ENCODE assay signal across 9 cellular contexts in the genomic region with DNA sequence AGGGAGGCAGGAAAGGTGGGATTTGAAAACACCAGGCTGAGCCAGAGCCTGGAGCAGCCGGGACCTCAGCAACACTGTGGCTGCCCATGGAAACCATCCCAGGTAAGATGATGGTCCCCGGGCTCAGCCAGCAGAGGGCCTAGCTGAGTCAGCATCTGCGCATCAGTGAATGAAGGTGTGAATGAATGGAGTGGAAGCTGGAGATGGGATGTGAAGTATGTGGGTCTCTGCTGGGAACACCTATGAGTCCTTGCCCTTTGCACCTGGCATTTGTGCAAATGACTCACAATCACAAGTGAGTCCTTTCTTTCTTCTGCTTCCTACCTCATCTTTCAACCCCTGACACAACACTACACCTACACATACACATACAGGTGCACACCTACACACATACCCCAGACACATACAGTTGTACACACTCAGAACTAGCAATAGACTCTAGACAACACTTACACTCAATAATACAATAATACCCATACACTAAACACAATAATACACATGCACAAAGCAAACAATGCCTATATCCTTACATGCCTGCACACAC.
A peak's percentile ranks its signal among the peaks of the same experiment; 100 is the strongest.
DNase-seq lines count a peak whose midpoint lies in the region; ATAC-seq and TF ChIP-seq lines count a peak whose summit lies in the region.
"Had no signal": no experiment of that assay in that cellular context is flagged by ENCODE, and none has a peak within 500 bp of the region (broad histone marks: within the 10 kb centered on the region; RNA-seq: fewer than 3 reads in every experiment).

No MANE protein-coding gene starts in this region.

- 33% methylated on average over 3 of the region's 3 CpGs for WGBS in mesenchymal stem cell

- H3K4me3 ChIP-seq in AG10803 (ENCODE audit: low read length): no peak overlapping the region
- no peak overlapping the region for H3K4me3 ChIP-seq in mesenchymal stem cell (ENCODE audit: insufficient read depth in 1 of 2, low read depth in 1 of 2, low read length in 2 of 2)
- H3K4me3 ChIP-seq: SK-N-MC had no signal

- DNase-seq in AG10803 (ENCODE audit: low read depth) (no peak), GM13976 (ENCODE audit: low spot score) (no peak), islet precursor cell (peak; percentile 77), midbrain (lab: John Stamatoyannopoulos, UW) (no peak), mesenchymal stem cell (no peak)

- H2BK12ac ChIP-seq in mesenchymal stem cell (ENCODE audit: low read length in 2 of 2): peak overlapping the region in 1 of 2 experiments; percentile 64

- no peak overlapping the region for H4K91ac ChIP-seq in mesenchymal stem cell (ENCODE audit: low read length)

- H3K23ac ChIP-seq in mesenchymal stem cell (ENCODE audit: low read length in 2 of 2): no peak overlapping the region

- H3K18ac ChIP-seq in mesenchymal stem cell (ENCODE audit: low read depth in 1 of 2, low read length in 2 of 2): no peak overlapping the region

- H2BK120ac ChIP-seq in mesenchymal stem cell (ENCODE audit: low read depth, low read length): no peak overlapping the region

- H3K14ac ChIP-seq in mesenchymal stem cell (ENCODE audit: low read length in 2 of 2): no peak overlapping the region

- no peak overlapping the region for H2BK5ac ChIP-seq in mesenchymal stem cell (ENCODE audit: low read depth, low read length, poor library complexity, severe bottlenecking)

- H2AK5ac ChIP-seq in mesenchymal stem cell (ENCODE audit: low read length, severe bottlenecking): no peak overlapping the region

- no peak overlapping the region for H3K9ac ChIP-seq in mesenchymal stem cell (ENCODE audit: low read length)

- H3K36me3 ChIP-seq in mesenchymal stem cell (ENCODE audit: control insufficient read depth in 1 of 2, insufficient read depth in 2 of 2, low read depth in 1 of 2, low read length in 2 of 2): no peaks in the 10 kb centered on the region

- peak; percentile 46 for TF ChIP-seq CTCF in AG10803 (conservative IDR thresholded peaks at IDR 0.05; ENCODE audit: low read length)
- TF ChIP-seq CTCF in GM13976 (IDR thresholded peaks at IDR 0.05; ENCODE audit: borderline replicate concordance, control extremely low read depth, extremely low read depth, insufficient read depth, missing control alignments): peak; percentile 16
- TF ChIP-seq CTCF in VCaP (conservative IDR thresholded peaks at IDR 0.05): 0 out of 2 replicates have a peak, but pooled peaks have one; percentile 18

- H3K79me1 ChIP-seq in mesenchymal stem cell (replicated peaks; ENCODE audit: low read length, poor library complexity, severe bottlenecking): no peaks in the 10 kb centered on the region

- H3K4ac ChIP-seq in mesenchymal stem cell (ENCODE audit: low read depth in 1 of 2, low read length in 2 of 2): peak overlapping the region in 1 of 2 experiments; percentile 25

- H3K27ac ChIP-seq in VCaP: no peak overlapping the region
- H3K27ac ChIP-seq in mesenchymal stem cell (ENCODE audit: low read length, poor library complexity, severe bottlenecking): no peak overlapping the region
- H3K27ac ChIP-seq: SK-N-MC had no signal

- H3K4me2 ChIP-seq in mesenchymal stem cell (ENCODE audit: low read length, poor library complexity, severe bottlenecking): no peak overlapping the region

- no peak for ATAC-seq in HG03565 (IDR thresholded peaks at IDR 0.05; ENCODE audit: unreplicated experiment)
- ATAC-seq in HG02885 (IDR thresholded peaks at IDR 0.05; ENCODE audit: poor library complexity, unreplicated experiment): no peak

- no peak overlapping the region for H2BK15ac ChIP-seq in mesenchymal stem cell (ENCODE audit: low read depth, poor library complexity, severe bottlenecking)

- peaks cover 13 to 22% of the 10 kb centered on the region in 2 experiments for H3K27me3 ChIP-seq in mesenchymal stem cell (ENCODE audit: control insufficient read depth in 1 of 2, insufficient read depth in 1 of 2, low read length in 2 of 2)

- no peak overlapping the region for H4K8ac ChIP-seq in mesenchymal stem cell (ENCODE audit: low read length)

- peaks cover 19% of the 10 kb centered on the region for H3K4me1 ChIP-seq in mesenchymal stem cell (ENCODE audit: control insufficient read depth, insufficient read depth, low read depth, low read length)

- in situ Hi-C loops in GM13976 (cut with MboI; ENCODE audit: low sequenced_read_pairs, unreplicated experiment): no loop called here

- no peak overlapping the region for H2AFZ ChIP-seq in mesenchymal stem cell (ENCODE audit: low read depth, low read length)

- no peaks in the 10 kb centered on the region for H3K9me3 ChIP-seq in mesenchymal stem cell (ENCODE audit: control insufficient read depth, low read length)
